ENCODE assay signal across 1 cellular context in genomic region chr1:209529233-209529632, GRCh38.
TF ChIP-seq lines count a peak whose summit lies in the region.

No MANE protein-coding gene starts in this region.

TF ChIP-seq in HepG2, 621 proteins besides CTCF, POLR2A, EP300 and RAD21 (continued from another document):
- TF ChIP-seq ZNF441 (CRISPR knock-in tag; IDR thresholded peaks at IDR 0.05; ENCODE audit: borderline replicate concordance) (no peak), MNT (IDR thresholded peaks at IDR 0.05) (0 out of 2 replicates have a peak, but pooled peaks have one; percentile 13), ZBTB26 (CRISPR knock-in tag; IDR thresholded peaks at IDR 0.05; ENCODE audit: borderline replicate concordance) (no peak), FOXK2 (IDR thresholded peaks at IDR 0.05) (0 out of 2 replicates have a peak, but pooled peaks have one; percentile 24), HMG20B (CRISPR knock-in tag; conservative IDR thresholded peaks at IDR 0.05) (no peak), RAD51 (IDR thresholded peaks at IDR 0.05; ENCODE audit: borderline replicate concordance) (0 out of 2 replicates have a peak, but pooled peaks have one; percentile 19), NFKB2 (CRISPR knock-in tag; IDR thresholded peaks at IDR 0.05; ENCODE audit: borderline replicate concordance) (no peak), NBN (conservative IDR thresholded peaks at IDR 0.05) (peak; percentile 86; the same call in 1 of the 2 replicates), FOXP1 (IDR thresholded peaks at IDR 0.05) (0 out of 2 replicates have a peak, but pooled peaks have one; percentile 7), FOXP1 (CRISPR knock-in tag; IDR thresholded peaks at IDR 0.05) (no peak), GMEB1 (CRISPR knock-in tag; IDR thresholded peaks at IDR 0.05; ENCODE audit: borderline replicate concordance) (no peak)
